1 cellular context compared by ENCODE assay signal in the genomic region with DNA sequence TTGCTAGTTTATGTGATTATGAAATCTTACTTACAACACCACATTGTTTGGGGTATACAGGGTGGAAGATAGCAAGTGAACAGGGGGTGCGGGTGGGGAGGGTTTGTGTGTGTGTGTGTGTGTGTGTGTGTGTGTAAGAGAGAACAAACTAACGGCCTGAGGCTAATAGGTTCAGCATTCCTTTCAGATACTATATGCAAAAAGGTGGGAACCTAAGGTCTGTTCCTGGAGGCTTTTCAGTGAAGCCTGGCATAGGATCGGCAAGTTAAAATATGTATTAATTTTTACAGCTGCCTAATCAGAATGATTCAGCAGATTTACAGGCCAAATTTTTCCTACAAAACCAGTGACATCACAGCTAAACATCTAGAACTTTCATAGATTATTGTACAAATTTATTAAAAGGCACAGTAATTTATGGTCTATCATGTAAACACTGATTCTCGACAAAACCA.
TF ChIP-seq lines count a peak whose summit lies in the region.

No MANE protein-coding gene starts in this region.

TF ChIP-seq in WTC11, 78 proteins besides CTCF, POLR2A, EP300 and RAD21 (continued from another document):
- TF ChIP-seq, protein P1, sequence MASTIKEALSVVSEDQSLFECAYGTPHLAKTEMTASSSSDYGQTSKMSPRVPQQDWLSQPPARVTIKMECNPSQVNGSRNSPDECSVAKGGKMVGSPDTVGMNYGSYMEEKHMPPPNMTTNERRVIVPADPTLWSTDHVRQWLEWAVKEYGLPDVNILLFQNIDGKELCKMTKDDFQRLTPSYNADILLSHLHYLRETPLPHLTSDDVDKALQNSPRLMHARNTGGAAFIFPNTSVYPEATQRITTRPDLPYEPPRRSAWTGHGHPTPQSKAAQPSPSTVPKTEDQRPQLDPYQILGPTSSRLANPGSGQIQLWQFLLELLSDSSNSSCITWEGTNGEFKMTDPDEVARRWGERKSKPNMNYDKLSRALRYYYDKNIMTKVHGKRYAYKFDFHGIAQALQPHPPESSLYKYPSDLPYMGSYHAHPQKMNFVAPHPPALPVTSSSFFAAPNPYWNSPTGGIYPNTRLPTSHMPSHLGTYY (CRISPR knock-in tag; IDR thresholded peaks at IDR 0.05): no peak
- TF ChIP-seq, protein P2, sequence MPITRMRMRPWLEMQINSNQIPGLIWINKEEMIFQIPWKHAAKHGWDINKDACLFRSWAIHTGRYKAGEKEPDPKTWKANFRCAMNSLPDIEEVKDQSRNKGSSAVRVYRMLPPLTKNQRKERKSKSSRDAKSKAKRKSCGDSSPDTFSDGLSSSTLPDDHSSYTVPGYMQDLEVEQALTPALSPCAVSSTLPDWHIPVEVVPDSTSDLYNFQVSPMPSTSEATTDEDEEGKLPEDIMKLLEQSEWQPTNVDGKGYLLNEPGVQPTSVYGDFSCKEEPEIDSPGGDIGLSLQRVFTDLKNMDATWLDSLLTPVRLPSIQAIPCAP (CRISPR knock-in tag; IDR thresholded peaks at IDR 0.05): no peak
- TF ChIP-seq GRHL2 (CRISPR knock-in tag; IDR thresholded peaks at IDR 0.05; ENCODE audit: insufficient replicate concordance, severe bottlenecking): no peak
- TF ChIP-seq TCF7 (CRISPR knock-in tag; IDR thresholded peaks at IDR 0.05; ENCODE audit: low read depth): no peak
- no peak for TF ChIP-seq NR3C1 (CRISPR knock-in tag; conservative IDR thresholded peaks at IDR 0.05; ENCODE audit: low read depth)
